1 cellular context compared by ENCODE assay signal in the genomic region with DNA sequence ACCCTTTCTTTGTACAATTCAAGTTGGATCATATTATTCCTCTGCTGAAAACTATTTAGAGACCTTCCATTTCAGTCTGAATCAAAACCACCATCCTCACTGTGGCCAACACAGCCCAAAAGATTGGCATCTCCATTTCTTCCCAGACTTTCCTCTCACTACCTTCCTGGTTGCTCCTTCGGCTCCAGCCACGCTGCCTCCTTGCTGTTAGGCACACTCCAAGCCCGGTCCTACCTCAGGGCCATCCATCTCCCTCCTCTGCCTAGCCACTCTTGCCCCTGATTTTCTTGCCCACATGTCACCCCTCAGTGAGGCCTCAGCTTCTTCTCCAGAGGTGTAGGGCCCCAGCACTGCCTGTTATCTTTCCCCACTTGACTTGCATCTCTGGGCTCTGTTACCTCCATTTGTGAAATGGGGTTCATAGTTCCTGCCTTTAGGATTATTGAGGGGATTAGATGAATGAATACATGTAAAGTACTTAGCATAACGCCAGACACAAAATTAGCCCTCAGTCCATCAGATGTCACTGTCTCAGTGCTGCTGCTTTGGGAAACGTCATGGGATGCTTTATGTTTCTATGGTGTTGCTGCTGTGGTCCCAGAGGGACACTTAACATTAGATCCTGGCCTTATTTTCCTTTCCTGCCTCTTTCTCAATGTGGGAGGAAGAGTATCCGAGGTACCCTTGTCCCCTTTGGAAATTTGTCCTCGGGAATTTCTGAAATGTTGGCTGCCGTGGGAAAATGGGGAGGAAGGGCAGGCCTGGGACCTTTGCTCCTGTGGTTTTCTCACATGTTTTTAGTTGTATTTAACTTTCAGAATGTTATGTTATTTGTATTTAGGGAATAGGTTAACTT.
A peak's percentile ranks its signal among the peaks of the same experiment; 100 is the strongest.
TF ChIP-seq lines count a peak whose summit lies in the region.

No MANE protein-coding gene starts in this region.

TF ChIP-seq in HepG2, 621 proteins besides CTCF, POLR2A, EP300 and RAD21 (continued from another document and continues in another):
- TF ChIP-seq, protein P1, sequence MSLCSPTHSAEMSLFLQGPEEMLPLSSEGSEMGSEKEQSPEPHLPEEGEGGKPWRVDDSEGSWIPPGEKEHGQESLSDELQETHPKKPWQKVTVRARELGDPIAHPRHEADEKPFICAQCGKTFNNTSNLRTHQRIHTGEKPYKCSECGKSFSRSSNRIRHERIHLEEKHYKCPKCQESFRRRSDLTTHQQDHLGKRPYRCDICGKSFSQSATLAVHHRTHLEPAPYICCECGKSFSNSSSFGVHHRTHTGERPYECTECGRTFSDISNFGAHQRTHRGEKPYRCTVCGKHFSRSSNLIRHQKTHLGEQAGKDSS (CRISPR knock-in tag; IDR thresholded peaks at IDR 0.05; ENCODE audit: borderline replicate concordance, low read depth) = no peak; the same call in 1 of the 2 replicates
- TF ChIP-seq, protein P2, sequence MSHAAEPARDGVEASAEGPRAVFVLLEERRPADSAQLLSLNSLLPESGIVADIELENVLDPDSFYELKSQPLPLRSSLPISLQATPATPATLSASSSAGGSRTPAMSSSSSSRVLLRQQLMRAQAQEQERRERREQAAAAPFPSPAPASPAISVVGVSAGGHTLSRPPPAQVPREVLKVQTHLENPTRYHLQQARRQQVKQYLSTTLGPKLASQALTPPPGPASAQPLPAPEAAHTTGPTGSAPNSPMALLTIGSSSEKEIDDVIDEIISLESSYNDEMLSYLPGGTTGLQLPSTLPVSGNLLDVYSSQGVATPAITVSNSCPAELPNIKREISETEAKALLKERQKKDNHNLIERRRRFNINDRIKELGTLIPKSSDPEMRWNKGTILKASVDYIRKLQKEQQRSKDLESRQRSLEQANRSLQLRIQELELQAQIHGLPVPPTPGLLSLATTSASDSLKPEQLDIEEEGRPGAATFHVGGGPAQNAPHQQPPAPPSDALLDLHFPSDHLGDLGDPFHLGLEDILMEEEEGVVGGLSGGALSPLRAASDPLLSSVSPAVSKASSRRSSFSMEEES (CRISPR knock-in tag; IDR thresholded peaks at IDR 0.05) = peak; percentile 28; the same call in 1 of the 2 replicates
- no peak for TF ChIP-seq SMAD9 (CRISPR knock-in tag; IDR thresholded peaks at IDR 0.05)
- TF ChIP-seq HNRNPH1 (optimal IDR thresholded peaks at IDR 0.05; ENCODE audit: low read depth, low read length) = no peak
- TF ChIP-seq, protein P3, sequence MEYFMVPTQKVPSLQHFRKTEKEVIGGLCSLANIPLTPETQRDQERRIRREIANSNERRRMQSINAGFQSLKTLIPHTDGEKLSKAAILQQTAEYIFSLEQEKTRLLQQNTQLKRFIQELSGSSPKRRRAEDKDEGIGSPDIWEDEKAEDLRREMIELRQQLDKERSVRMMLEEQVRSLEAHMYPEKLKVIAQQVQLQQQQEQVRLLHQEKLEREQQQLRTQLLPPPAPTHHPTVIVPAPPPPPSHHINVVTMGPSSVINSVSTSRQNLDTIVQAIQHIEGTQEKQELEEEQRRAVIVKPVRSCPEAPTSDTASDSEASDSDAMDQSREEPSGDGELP (IDR thresholded peaks at IDR 0.05; ENCODE audit: borderline replicate concordance, low read depth) = no peak
- no peak for TF ChIP-seq ZNF253 (CRISPR knock-in tag; IDR thresholded peaks at IDR 0.05; ENCODE audit: borderline replicate concordance)
- peak; percentile 33; the same call in 1 of the 2 replicates for TF ChIP-seq MED1 (CRISPR knock-in tag; IDR thresholded peaks at IDR 0.05)
- 0 out of 2 replicates have a peak, but pooled peaks have one; percentile 23 for TF ChIP-seq HMG20A (CRISPR knock-in tag; IDR thresholded peaks at IDR 0.05; ENCODE audit: borderline replicate concordance)
- no peak for TF ChIP-seq TMF1 (CRISPR knock-in tag; IDR thresholded peaks at IDR 0.05; ENCODE audit: low read depth)
- no peak for TF ChIP-seq ZBTB7B (CRISPR knock-in tag; IDR thresholded peaks at IDR 0.05)
- TF ChIP-seq IKZF4 (CRISPR knock-in tag; IDR thresholded peaks at IDR 0.05; ENCODE audit: borderline replicate concordance, low read depth, not compliant biosample characterization) = no peak
- peak; percentile 64 for TF ChIP-seq HNF4A (CRISPR knock-in tag; IDR thresholded peaks at IDR 0.05)
- no peak for TF ChIP-seq MEIS1 (CRISPR knock-in tag; IDR thresholded peaks at IDR 0.05; ENCODE audit: borderline replicate concordance)
- no peak for TF ChIP-seq HNRNPLL (IDR thresholded peaks at IDR 0.05; ENCODE audit: low read depth, low read length, poor library complexity, severe bottlenecking)
- TF ChIP-seq ZFYVE20 (CRISPR knock-in tag; IDR thresholded peaks at IDR 0.05; ENCODE audit: borderline replicate concordance, low read depth) = no peak
- no peak for TF ChIP-seq TP53 (CRISPR knock-in tag; conservative IDR thresholded peaks at IDR 0.05)
- TF ChIP-seq ZNF646 (CRISPR knock-in tag; IDR thresholded peaks at IDR 0.05) = 0 out of 2 replicates have a peak, but pooled peaks have one; percentile 41
- 0 out of 2 replicates have a peak, but pooled peaks have one; percentile 20 for TF ChIP-seq KMT2A (CRISPR knock-in tag; IDR thresholded peaks at IDR 0.05)
- TF ChIP-seq, protein P4, sequence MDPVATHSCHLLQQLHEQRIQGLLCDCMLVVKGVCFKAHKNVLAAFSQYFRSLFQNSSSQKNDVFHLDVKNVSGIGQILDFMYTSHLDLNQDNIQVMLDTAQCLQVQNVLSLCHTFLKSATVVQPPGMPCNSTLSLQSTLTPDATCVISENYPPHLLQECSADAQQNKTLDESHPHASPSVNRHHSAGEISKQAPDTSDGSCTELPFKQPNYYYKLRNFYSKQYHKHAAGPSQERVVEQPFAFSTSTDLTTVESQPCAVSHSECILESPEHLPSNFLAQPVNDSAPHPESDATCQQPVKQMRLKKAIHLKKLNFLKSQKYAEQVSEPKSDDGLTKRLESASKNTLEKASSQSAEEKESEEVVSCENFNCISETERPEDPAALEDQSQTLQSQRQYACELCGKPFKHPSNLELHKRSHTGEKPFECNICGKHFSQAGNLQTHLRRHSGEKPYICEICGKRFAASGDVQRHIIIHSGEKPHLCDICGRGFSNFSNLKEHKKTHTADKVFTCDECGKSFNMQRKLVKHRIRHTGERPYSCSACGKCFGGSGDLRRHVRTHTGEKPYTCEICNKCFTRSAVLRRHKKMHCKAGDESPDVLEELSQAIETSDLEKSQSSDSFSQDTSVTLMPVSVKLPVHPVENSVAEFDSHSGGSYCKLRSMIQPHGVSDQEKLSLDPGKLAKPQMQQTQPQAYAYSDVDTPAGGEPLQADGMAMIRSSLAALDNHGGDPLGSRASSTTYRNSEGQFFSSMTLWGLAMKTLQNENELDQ (CRISPR knock-in tag; IDR thresholded peaks at IDR 0.05; ENCODE audit: borderline replicate concordance) = no peak
- no peak for TF ChIP-seq DPF2 (CRISPR knock-in tag; IDR thresholded peaks at IDR 0.05; ENCODE audit: borderline replicate concordance, low read depth)
- TF ChIP-seq, protein P5, sequence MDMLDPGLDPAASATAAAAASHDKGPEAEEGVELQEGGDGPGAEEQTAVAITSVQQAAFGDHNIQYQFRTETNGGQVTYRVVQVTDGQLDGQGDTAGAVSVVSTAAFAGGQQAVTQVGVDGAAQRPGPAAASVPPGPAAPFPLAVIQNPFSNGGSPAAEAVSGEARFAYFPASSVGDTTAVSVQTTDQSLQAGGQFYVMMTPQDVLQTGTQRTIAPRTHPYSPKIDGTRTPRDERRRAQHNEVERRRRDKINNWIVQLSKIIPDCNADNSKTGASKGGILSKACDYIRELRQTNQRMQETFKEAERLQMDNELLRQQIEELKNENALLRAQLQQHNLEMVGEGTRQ (IDR thresholded peaks at IDR 0.05; ENCODE audit: low read depth, low read length) = no peak
- TF ChIP-seq, protein P5 (CRISPR knock-in tag; IDR thresholded peaks at IDR 0.05; ENCODE audit: borderline replicate concordance) = no peak
- TF ChIP-seq ZNF616 (CRISPR knock-in tag; IDR thresholded peaks at IDR 0.05; ENCODE audit: low read depth) = no peak
- no peak for TF ChIP-seq ZNF503 (CRISPR knock-in tag; IDR thresholded peaks at IDR 0.05)
- no peak for TF ChIP-seq ATF1 (CRISPR knock-in tag; IDR thresholded peaks at IDR 0.05)
- TF ChIP-seq SOX13 (IDR thresholded peaks at IDR 0.05) = no peak
- peak in 1 of 2 experiments; percentile 68; a peak in 2 of 4 replicates for TF ChIP-seq SOX13 (CRISPR knock-in tag; conservative IDR thresholded peaks at IDR 0.05 in 1 of 2, IDR thresholded peaks at IDR 0.05 in 1 of 2)
- TF ChIP-seq FOXO1 (CRISPR knock-in tag; IDR thresholded peaks at IDR 0.05) = no peak
- no peak for TF ChIP-seq EZH2 (conservative IDR thresholded peaks at IDR 0.05; ENCODE audit: low read depth, low read length)
- no peak for TF ChIP-seq ZNF446 (CRISPR knock-in tag; IDR thresholded peaks at IDR 0.05)
- TF ChIP-seq SAP130 (CRISPR knock-in tag; IDR thresholded peaks at IDR 0.05; ENCODE audit: low read depth) = peak; percentile 35; the same call in 1 of the 2 replicates
- no peak for TF ChIP-seq HOXA7 (CRISPR knock-in tag; IDR thresholded peaks at IDR 0.05)
- peak; percentile 59 for TF ChIP-seq ZNF687 (CRISPR knock-in tag; IDR thresholded peaks at IDR 0.05)
